In the genomic region with DNA sequence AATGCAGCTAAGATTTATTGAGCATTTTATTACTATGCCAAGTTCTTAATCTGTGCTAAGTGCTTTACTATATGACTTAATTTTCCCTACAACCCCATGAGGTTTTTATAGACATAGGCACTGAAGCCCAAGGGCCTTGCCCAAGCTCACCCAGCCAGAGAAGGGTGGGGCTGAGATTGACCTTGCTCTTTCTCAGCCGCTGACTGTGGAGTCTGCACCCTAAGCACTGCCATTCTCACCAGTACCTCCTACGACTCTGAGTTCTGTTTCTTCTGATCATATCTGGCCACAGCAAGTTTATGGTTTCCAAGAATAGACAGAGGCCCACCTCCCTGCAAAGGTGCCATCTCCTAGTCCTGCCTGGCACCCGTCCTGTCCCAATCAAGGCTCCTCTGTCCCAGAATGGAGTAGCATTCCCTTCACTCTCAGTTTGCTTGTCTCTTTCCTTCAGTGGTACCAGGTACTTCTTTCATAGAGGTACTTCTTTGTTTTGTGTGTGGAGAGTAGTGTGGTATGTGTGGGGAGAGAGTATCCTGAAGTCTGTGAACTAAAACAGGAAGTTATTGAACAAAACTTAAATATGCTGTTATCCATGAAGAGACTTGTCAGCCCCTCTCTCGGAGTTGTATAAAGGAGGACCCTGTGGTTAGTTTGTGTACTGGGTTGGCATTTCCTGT, we compare ENCODE assay signal across 9 cellular contexts. TPM values are rescaled to one million over a fixed set of nuclear protein-coding genes. Genes with fewer than 3 reads are reported as not detected.
DNase-seq lines count a peak whose midpoint lies in the region; ATAC-seq and TF ChIP-seq lines count a peak whose summit lies in the region.
"Had no signal": no experiment of that assay in that cellular context is flagged by ENCODE, and none has a peak within 500 bp of the region (broad histone marks: within the 10 kb centered on the region; RNA-seq: fewer than 3 reads in every experiment).

No MANE protein-coding gene starts in this region.

- H3K9ac ChIP-seq in colonic mucosa (ENCODE audit: low read depth in 2 of 2, low read length in 2 of 2): no peak overlapping the region

- H3K36me3 ChIP-seq in colonic mucosa: peaks cover 16% of the 10 kb centered on the region

- no peaks in the 10 kb centered on the region for H3K27me3 Mint-ChIP-seq in nephron progenitor cell (ENCODE audit: low read depth, poor library complexity)

- peak overlapping the region; percentile 53 for H3K27ac ChIP-seq in colonic mucosa
- no peak overlapping the region for H3K27ac ChIP-seq in caudate nucleus (ENCODE audit: low read depth, low read length)

- H3K9me3 Mint-ChIP-seq in nephron progenitor cell: no peaks in the 10 kb centered on the region

- intact Hi-C loops in colonic mucosa (cut with DNase I): no loop called here

- TF ChIP-seq CTCF in colonic mucosa (IDR thresholded peaks at IDR 0.05): no peak
- TF ChIP-seq CTCF in nephron progenitor cell (IDR thresholded peaks at IDR 0.05): no peak

- no peaks in the 10 kb centered on the region for H3K4me1 Mint-ChIP-seq in nephron progenitor cell

- H3K36me3 Mint-ChIP-seq in nephron progenitor cell (ENCODE audit: low read depth): peaks cover 59% of the 10 kb centered on the region

- DNase-seq in GF-D8 (lab: John Stamatoyannopoulos, UW) (peak; percentile 26), OCI-M1 (lab: John Stamatoyannopoulos, UW) (peak; percentile 78), colonic mucosa (peak; percentile 70), nephron progenitor cell (no peak), caudate nucleus (lab: John Stamatoyannopoulos, UW) (no peak), NCI-H345 treated with DMSO at 0.1 percent for 48 hours (lab: John Stamatoyannopoulos, UW; ENCODE audit: unreplicated experiment) (no peak)
- DNase-seq: NCI-H1930 had no signal

- ATAC-seq in HG02840 (IDR thresholded peaks at IDR 0.05; ENCODE audit: low FRiP score, unreplicated experiment): no peak
- no peak for ATAC-seq in GM19395 (IDR thresholded peaks at IDR 0.05; ENCODE audit: unreplicated experiment)

- H3K4me3 ChIP-seq in colonic mucosa: no peak overlapping the region

- H3K9me3 ChIP-seq in colonic mucosa: no peaks in the 10 kb centered on the region

- no peak overlapping the region for H3K4me3 Mint-ChIP-seq in nephron progenitor cell

- no peaks in the 10 kb centered on the region for H3K4me1 ChIP-seq in colonic mucosa

- no peaks in the 10 kb centered on the region for H3K27me3 ChIP-seq in colonic mucosa

- H3K27ac Mint-ChIP-seq in nephron progenitor cell: peak overlapping the region; percentile 1

RNA-seq across cellular contexts. Expression of a gene that starts 42.6 kb away (rescaled TPM):
- 10 to 100 TPM in 1 of 2 donors, 1 to 10 TPM in 1; 7.2 to 26.1 TPM for total RNA-seq in colonic mucosa

RNA-seq across cellular contexts. Expression of a gene that starts 43.3 kb away (rescaled TPM):
- total RNA-seq in colonic mucosa: 10 to 100 TPM; 21.8 to 40.2 TPM

RNA-seq across cellular contexts. Expression of a gene that starts 43.3 kb away (rescaled TPM):
- 1 to 10 TPM; 3.9 to 4.6 TPM for total RNA-seq in colonic mucosa

Comparison
In these comparisons a context has a peak if more than half of its experiments do, and no peak if none do; other contexts are left out.
1. DNase-seq: peak in GF-D8 (single experiment), OCI-M1 (single experiment) and colonic mucosa (single experiment); none in nephron progenitor cell (single experiment), caudate nucleus (0 of 61) and NCI-H345 treated with DMSO at 0.1 percent for 48 hours (single experiment).